ENCODE assay signal across 7 cellular contexts in the genomic region with DNA sequence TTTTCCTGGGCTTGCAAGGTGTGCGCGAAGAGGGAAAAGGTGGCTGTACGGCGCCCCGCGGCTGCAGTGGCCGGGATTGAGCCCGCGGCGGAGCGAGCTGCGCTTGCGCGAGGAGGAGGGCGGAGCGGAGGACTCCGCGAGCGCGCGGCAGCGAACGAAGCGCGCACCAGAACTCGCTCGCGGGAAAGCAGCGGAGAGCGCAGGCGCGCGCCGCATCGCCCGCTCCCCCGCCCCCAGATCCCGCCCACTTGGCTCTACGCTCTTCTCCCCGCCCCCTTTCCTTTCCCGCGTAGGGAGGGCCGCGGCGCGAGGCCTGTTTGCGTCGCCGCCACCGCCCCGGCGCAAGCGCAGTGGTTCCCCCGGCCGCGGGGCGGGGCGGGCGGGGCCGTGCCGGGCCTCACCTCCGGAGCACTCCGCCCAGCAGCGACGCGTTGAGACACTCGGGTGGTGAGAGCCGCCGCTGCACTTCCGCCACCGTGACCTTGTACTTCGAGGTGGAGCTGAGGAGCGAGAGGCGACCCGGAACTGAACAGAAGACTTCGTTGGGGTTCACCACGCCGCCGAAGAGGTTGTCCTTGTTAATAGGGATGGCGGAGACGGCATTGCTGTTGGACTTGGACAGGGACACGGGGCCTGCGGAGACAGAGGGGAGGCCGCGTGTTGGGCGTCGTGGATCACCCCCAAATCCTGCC. TPM values are rescaled to one million over a fixed set of nuclear protein-coding genes. Genes with fewer than 3 reads are reported as not detected.
DNase-seq lines count a peak whose midpoint lies in the region; ATAC-seq and TF ChIP-seq lines count a peak whose summit lies in the region.

No MANE protein-coding gene starts in this region.

- intact Hi-C loops in gastrocnemius medialis (cut with DNase I; ENCODE audit: low total_unique reads), result no loop called here

- TF ChIP-seq CTCF in astrocyte of the cerebellum (IDR thresholded peaks at IDR 0.05; ENCODE audit: low read depth, low read length, missing control alignments) (peak; percentile 43), gastrocnemius medialis (IDR thresholded peaks at IDR 0.05 in 4 of 5, conservative IDR thresholded peaks at IDR 0.05 in 1 of 5) (no peak)

- H3K27me3 ChIP-seq in gastrocnemius medialis, result peaks cover 79 to 83% (median 81%) of the 10 kb centered on the region in 3 donors

- H3K4me1 ChIP-seq in gastrocnemius medialis, result peaks cover 9 to 12% of the 10 kb centered on the region in 2 donors

- H3K36me3 Mint-ChIP-seq in T-helper 2 cell treated with Interferon-gamma antibody and Interleukin-4, amounts not matched to agents 5 μg/mL and 100 μg/mL, for 36 hours (ENCODE audit: low read depth), result peaks cover 2% of the 10 kb centered on the region

- ATAC-seq in GM18505 (IDR thresholded peaks at IDR 0.05; ENCODE audit: unreplicated experiment), result peak; percentile 95
- peak; percentile 95 for ATAC-seq in HG02885 (IDR thresholded peaks at IDR 0.05; ENCODE audit: poor library complexity, unreplicated experiment)
- ATAC-seq in gastrocnemius medialis, result peak; percentile 84 to 93

- peak; percentile 65 for TF ChIP-seq POLR2A in GM18505 (IDR thresholded peaks at IDR 0.05; ENCODE audit: borderline replicate concordance, extremely low read depth, insufficient read depth, insufficient read length)
- no peak for TF ChIP-seq POLR2A in gastrocnemius medialis (IDR thresholded peaks at IDR 0.05)

- H3K36me3 ChIP-seq in gastrocnemius medialis, result no peaks in the 10 kb centered on the region

- H3K9me3 ChIP-seq in gastrocnemius medialis, result no peaks in the 10 kb centered on the region

- H3K27me3 Mint-ChIP-seq in T-helper 2 cell treated with Interferon-gamma antibody and Interleukin-4, amounts not matched to agents 5 μg/mL and 100 μg/mL, for 36 hours (ENCODE audit: low read depth), result peaks cover 83% of the 10 kb centered on the region

- DNase-seq in NCI-H1694 treated with DMSO at 0.1 percent for 48 hours (lab: John Stamatoyannopoulos, UW), result peak; percentile 97
- DNase-seq in T-helper 2 cell treated with Interferon-gamma antibody and Interleukin-4, amounts not matched to agents 5 μg/mL and 100 μg/mL, for 36 hours (ENCODE audit: low spot score), result peak; percentile 92
- DNase-seq in astrocyte of the cerebellum (ENCODE audit: low read depth), result peak; percentile 71
- peak; percentile 83 to 84 for DNase-seq in hippocampal formation (lab: John Stamatoyannopoulos, UW)
- peak; percentile 50 to 72 for DNase-seq in gastrocnemius medialis

- H3K4me3 ChIP-seq in astrocyte of the cerebellum (ENCODE audit: low read depth, low read length) (peak overlapping the region; percentile 59), gastrocnemius medialis (peak overlapping the region; percentile 40 to 59 (median 56))

- peak overlapping the region; percentile 92 for H3K27ac Mint-ChIP-seq in T-helper 2 cell treated with Interferon-gamma antibody and Interleukin-4, amounts not matched to agents 5 μg/mL and 100 μg/mL, for 36 hours

- peaks cover 12% of the 10 kb centered on the region for H3K4me1 Mint-ChIP-seq in T-helper 2 cell treated with Interferon-gamma antibody and Interleukin-4, amounts not matched to agents 5 μg/mL and 100 μg/mL, for 36 hours (ENCODE audit: low read depth)

- H3K27ac ChIP-seq in gastrocnemius medialis, result peak overlapping the region in 2 of 4 donors; percentile 35 to 53

- peak overlapping the region; percentile 84 for H3K4me3 Mint-ChIP-seq in T-helper 2 cell treated with Interferon-gamma antibody and Interleukin-4, amounts not matched to agents 5 μg/mL and 100 μg/mL, for 36 hours

- in situ Hi-C loops in astrocyte of the cerebellum (cut with HindIII; ENCODE audit: low sequenced_read_pairs), result no loop called here
- in situ Hi-C loops in gastrocnemius medialis (cut with MboI; ENCODE audit: low sequenced_read_pairs in 4 of 4), result no loop called here

- H3K9me3 Mint-ChIP-seq in T-helper 2 cell treated with Interferon-gamma antibody and Interleukin-4, amounts not matched to agents 5 μg/mL and 100 μg/mL, for 36 hours, result peaks cover 21% of the 10 kb centered on the region

RNA-seq across cellular contexts. Expression of gene TFAP2A, which starts 10.6 kb away (rescaled TPM):
- total RNA-seq in gastrocnemius medialis, result not detected
